In genomic region chr6:24856246-24856599, GRCh38 we compare ENCODE assay signal across 12 cellular contexts. TPM values are rescaled to one million over a fixed set of nuclear protein-coding genes. Genes with fewer than 3 reads are reported as not detected.
A peak's percentile ranks its signal among the peaks of the same experiment; 100 is the strongest.
DNase-seq lines count a peak whose midpoint lies in the region; ATAC-seq and TF ChIP-seq lines count a peak whose summit lies in the region.
"Had no signal": no experiment of that assay in that cellular context is flagged by ENCODE, and none has a peak within 500 bp of the region (broad histone marks: within the 10 kb centered on the region; RNA-seq: fewer than 3 reads in every experiment).

No MANE protein-coding gene starts in this region.

- no peaks in the 10 kb centered on the region for H3K27me3 ChIP-seq in left ventricle myocardium inferior (ENCODE audit: low read depth)
- H3K27me3 ChIP-seq: ascending aorta had no signal

- no peaks in the 10 kb centered on the region for H3K27me3 Mint-ChIP-seq in T-helper 17 cell
- H3K27me3 Mint-ChIP-seq in endothelial cell (ENCODE audit: unreplicated experiment), result no peaks in the 10 kb centered on the region
- H3K27me3 Mint-ChIP-seq in stimulated activated naive CD8-positive, alpha-beta T cell treated with anti-CD3 and anti-CD28 coated beads, Interleukin-15, amount 100 ng/mL, for 72 hours, result no peaks in the 10 kb centered on the region

- no peak overlapping the region for H3K27ac ChIP-seq in left ventricle myocardium inferior (replicated peaks)

- H3K36me3 Mint-ChIP-seq in T-helper 17 cell (ENCODE audit: low read depth) (peaks cover 24% of the 10 kb centered on the region), endothelial cell (ENCODE audit: low read depth, unreplicated experiment) (no peaks in the 10 kb centered on the region)

- H3K9me3 ChIP-seq in left ventricle myocardium inferior (replicated peaks), result no peaks in the 10 kb centered on the region
- H3K9me3 ChIP-seq in T-helper 17 cell (ENCODE audit: control insufficient read depth, low read length, poor library complexity, severe bottlenecking), result no peaks in the 10 kb centered on the region
- H3K9me3 ChIP-seq: ascending aorta had no signal

- peak overlapping the region; percentile 96 for H3K27ac Mint-ChIP-seq in T-helper 17 cell
- no peak overlapping the region for H3K27ac Mint-ChIP-seq in endothelial cell (ENCODE audit: unreplicated experiment)
- peak overlapping the region; percentile 93 to 96 for H3K27ac Mint-ChIP-seq in stimulated activated naive CD8-positive, alpha-beta T cell treated with anti-CD3 and anti-CD28 coated beads, Interleukin-15, amount 100 ng/mL, for 72 hours

- intact Hi-C loops in left ventricle myocardium inferior (cut with micrococcal nuclease), result loop anchor here (5.0 kb wide), 2 partner anchors 136 to 216 kb away; no protein-coding TSS in a partner anchor
- intact Hi-C loops in Right ventricle myocardium inferior (cut with DNase I), result loop anchor here (1.0 to 5.0 kb wide), 4 partner anchors 51 to 214 kb away; no protein-coding TSS in a partner anchor

- H3K36me3 ChIP-seq in left ventricle myocardium inferior, result no peaks in the 10 kb centered on the region
- H3K36me3 ChIP-seq: ascending aorta had no signal

- TF ChIP-seq CTCF in left ventricle myocardium inferior (IDR thresholded peaks at IDR 0.05; ENCODE audit: borderline replicate concordance) (peak; percentile 5), endothelial cell (IDR thresholded peaks at IDR 0.05; ENCODE audit: unreplicated experiment) (peak; percentile 23)

- no peak for DNase-seq in left ventricle myocardium inferior
- DNase-seq in Right ventricle myocardium inferior (ENCODE audit: missing footprints), result no peak
- no peak for DNase-seq in T-helper 17 cell
- no peak for DNase-seq in endothelial cell (ENCODE audit: low spot score)
- no peak for DNase-seq in stimulated activated naive CD8-positive, alpha-beta T cell treated with anti-CD3 and anti-CD28 coated beads, Interleukin-15, amount 100 ng/mL, for 72 hours
- no peak for DNase-seq in stimulated activated CD4-positive, alpha-beta T cell treated with anti-CD3 and anti-CD28 coated beads, Interleukin-15, amount 100 ng/mL, for 24 hours
- no peak for DNase-seq in NCI-H2081 (lab: John Stamatoyannopoulos, UW)
- DNase-seq: NCI-H510A had no signal

- no peak overlapping the region for H3K4me3 ChIP-seq in left ventricle myocardium inferior

- H3K4me3 Mint-ChIP-seq in T-helper 17 cell, result peak overlapping the region; percentile 62
- H3K4me3 Mint-ChIP-seq in endothelial cell (ENCODE audit: unreplicated experiment), result no peak overlapping the region
- peak overlapping the region; percentile 49 to 62 for H3K4me3 Mint-ChIP-seq in stimulated activated naive CD8-positive, alpha-beta T cell treated with anti-CD3 and anti-CD28 coated beads, Interleukin-15, amount 100 ng/mL, for 72 hours

- peaks cover 22% of the 10 kb centered on the region for H3K4me1 ChIP-seq in left ventricle myocardium inferior

- H3K4me1 Mint-ChIP-seq in T-helper 17 cell (peaks cover 53% of the 10 kb centered on the region), endothelial cell (ENCODE audit: unreplicated experiment) (peaks cover 7% of the 10 kb centered on the region)
- peaks cover 68% of the 10 kb centered on the region for H3K4me1 Mint-ChIP-seq in stimulated activated naive CD8-positive, alpha-beta T cell treated with anti-CD3 and anti-CD28 coated beads, Interleukin-15, amount 100 ng/mL, for 72 hours

- ATAC-seq in Right ventricle myocardium inferior, result no peak
- ATAC-seq in T-helper 17 cell, result no peak
- ATAC-seq in stimulated activated naive CD8-positive, alpha-beta T cell treated with anti-CD3 and anti-CD28 coated beads, Interleukin-15, amount 100 ng/mL, for 72 hours, result no peak
- ATAC-seq in GM21723 (IDR thresholded peaks at IDR 0.05; ENCODE audit: unreplicated experiment), result no peak

- H3K9me3 Mint-ChIP-seq in endothelial cell (ENCODE audit: unreplicated experiment), result no peaks in the 10 kb centered on the region
- H3K9me3 Mint-ChIP-seq in stimulated activated naive CD8-positive, alpha-beta T cell treated with anti-CD3 and anti-CD28 coated beads, Interleukin-15, amount 100 ng/mL, for 72 hours, result no peaks in the 10 kb centered on the region

RNA-seq across cellular contexts. Expression of gene ARMH2, which starts 57.5 kb away (rescaled TPM):
- total RNA-seq in left ventricle myocardium inferior (not detected), Right ventricle myocardium inferior (not detected), T-helper 17 cell (1 to 10 TPM; 1.1 to 2.7 TPM), endothelial cell (ENCODE audit: unreplicated experiment) (not detected)
- total RNA-seq: ascending aorta, fibroblast of villous mesenchyme, renal cortical epithelial cell had no signal
